Comparison of ENCODE assay signal across 13 cellular contexts in genomic region chr21:45985471-45986315, GRCh38. TPM values are rescaled to one million over a fixed set of nuclear protein-coding genes. Genes with fewer than 3 reads are reported as not detected.
DNase-seq lines count a peak whose midpoint lies in the region; ATAC-seq and TF ChIP-seq lines count a peak whose summit lies in the region.
"Had no signal": no experiment of that assay in that cellular context is flagged by ENCODE, and none has a peak within 500 bp of the region (broad histone marks: within the 10 kb centered on the region; RNA-seq: fewer than 3 reads in every experiment).

No MANE protein-coding gene starts in this region.

- intact Hi-C loops in natural killer cell (cut with micrococcal nuclease) = no loop called here
- intact Hi-C loops in ovary (cut with DNase I) = no loop called here
- intact Hi-C loops in testis (cut with DNase I; ENCODE audit: low total_unique reads) = no loop called here

- no peak for TF ChIP-seq EP300 in ovary (IDR thresholded peaks at IDR 0.05)

- H3K9me3 Mint-ChIP-seq in natural killer cell treated with Interleukin-12 subunit alpha and Interleukin-12 subunit beta and Interleukin-15 and Interleukin-18, amount 100 ng/mL, for 72 hours = peaks cover 6% of the 10 kb centered on the region
- H3K9me3 Mint-ChIP-seq in natural killer cell = peaks cover 5 to 6% of the 10 kb centered on the region in 2 donors

- no peaks in the 10 kb centered on the region for H3K36me3 Mint-ChIP-seq in natural killer cell treated with Interleukin-12 subunit alpha and Interleukin-12 subunit beta and Interleukin-15 and Interleukin-18, amount 100 ng/mL, for 72 hours
- no peaks in the 10 kb centered on the region for H3K36me3 Mint-ChIP-seq in natural killer cell

- H3K27me3 ChIP-seq in ovary = no peaks in the 10 kb centered on the region
- no peaks in the 10 kb centered on the region for H3K27me3 ChIP-seq in testis

- H3K27me3 Mint-ChIP-seq in natural killer cell treated with Interleukin-12 subunit alpha and Interleukin-12 subunit beta and Interleukin-15 and Interleukin-18, amount 100 ng/mL, for 72 hours = peaks cover 8 to 9% of the 10 kb centered on the region in 2 donors
- peaks cover 0 to 9% of the 10 kb centered on the region in 2 donors for H3K27me3 Mint-ChIP-seq in natural killer cell (ENCODE audit: low read depth in 2 of 2)

- no peaks in the 10 kb centered on the region for H3K9me3 ChIP-seq in ovary
- no peaks in the 10 kb centered on the region for H3K9me3 ChIP-seq in testis

- no peak overlapping the region for H3K4me3 Mint-ChIP-seq in natural killer cell treated with Interleukin-12 subunit alpha and Interleukin-12 subunit beta and Interleukin-15 and Interleukin-18, amount 100 ng/mL, for 72 hours
- H3K4me3 Mint-ChIP-seq in natural killer cell = no peak overlapping the region

- no peak for ATAC-seq in natural killer cell treated with Interleukin-12 subunit alpha and Interleukin-12 subunit beta and Interleukin-15 and Interleukin-18, amount 100 ng/mL, for 72 hours
- ATAC-seq in natural killer cell = no peak
- ATAC-seq in GM18873 (IDR thresholded peaks at IDR 0.05; ENCODE audit: low FRiP score, unreplicated experiment) = no peak

- peak overlapping the region; percentile 99 for H3K4me3 ChIP-seq in fibroblast of villous mesenchyme (ENCODE audit: low read depth, low read length)
- H3K4me3 ChIP-seq in ovary = no peak overlapping the region
- H3K4me3 ChIP-seq in testis = no peak overlapping the region

- peak overlapping the region; percentile 14 to 71 for H3K27ac ChIP-seq in ovary
- peak overlapping the region in 1 of 2 donors; percentile 14 for H3K27ac ChIP-seq in testis
- no peak overlapping the region for H3K27ac ChIP-seq in caudate nucleus (ENCODE audit: low read depth, low read length)

- 65 to 81% (median 72%) methylated on average over 31 to 37 of the region's 37 CpGs for WGBS in ovary, 3 donors
- WGBS in testis, 2 donors = 94 to 95% methylated on average over 27 to 37 of the region's 37 CpGs

- peaks cover 3 to 5% of the 10 kb centered on the region in 2 donors for H3K4me1 Mint-ChIP-seq in natural killer cell treated with Interleukin-12 subunit alpha and Interleukin-12 subunit beta and Interleukin-15 and Interleukin-18, amount 100 ng/mL, for 72 hours (ENCODE audit: low read depth in 2 of 2)
- H3K4me1 Mint-ChIP-seq in natural killer cell = peaks cover 0 to 9% of the 10 kb centered on the region in 2 donors

- no peaks in the 10 kb centered on the region for H3K36me3 ChIP-seq in ovary
- H3K36me3 ChIP-seq in testis (ENCODE audit: low read depth, missing control alignments) = no peaks in the 10 kb centered on the region

- no peak overlapping the region for H3K27ac Mint-ChIP-seq in natural killer cell treated with Interleukin-12 subunit alpha and Interleukin-12 subunit beta and Interleukin-15 and Interleukin-18, amount 100 ng/mL, for 72 hours
- no peak overlapping the region for H3K27ac Mint-ChIP-seq in natural killer cell

- DNase-seq in natural killer cell treated with Interleukin-12 subunit alpha and Interleukin-12 subunit beta and Interleukin-15 and Interleukin-18, amount 100 ng/mL, for 72 hours (ENCODE audit: low spot score) = peak; percentile 47
- no peak for DNase-seq in natural killer cell
- no peak for DNase-seq in fibroblast of villous mesenchyme (ENCODE audit: low read depth)
- peak; percentile 13 to 47 (median 38) for DNase-seq in ovary
- DNase-seq in NCI-H2227 (lab: John Stamatoyannopoulos, UW; ENCODE audit: unreplicated experiment) = no peak
- no peak for DNase-seq in testis
- no peak for DNase-seq in caudate nucleus (lab: John Stamatoyannopoulos, UW)
- DNase-seq: activated CD4-positive, alpha-beta T cell treated with anti-CD3 and anti-CD28 coated beads for 1 hour; activated gamma-delta T cell; cortex of kidney; NCI-H2171 treated with DMSO at 0.1 percent for 48 hours; stimulated activated CD4-positive, alpha-beta T cell treated with anti-CD3 and anti-CD28 coated beads, Interleukin-15, amount 100 ng/mL, for 24 hours had no signal

- peaks cover 18% of the 10 kb centered on the region for H3K4me1 ChIP-seq in ovary (ENCODE audit: insufficient read depth)
- peaks cover 7% of the 10 kb centered on the region for H3K4me1 ChIP-seq in testis

- TF ChIP-seq CTCF in natural killer cell (IDR thresholded peaks at IDR 0.05) (no peak), fibroblast of villous mesenchyme (IDR thresholded peaks at IDR 0.05; ENCODE audit: insufficient read depth, low read depth, low read length) (no peak), ovary (IDR thresholded peaks at IDR 0.05) (no peak), testis (IDR thresholded peaks at IDR 0.05) (no peak)

- no peak for TF ChIP-seq POLR2A in ovary (IDR thresholded peaks at IDR 0.05)
- TF ChIP-seq POLR2A in testis (IDR thresholded peaks at IDR 0.05) = no peak

RNA-seq across cellular contexts. Expression of gene COL6A1, which starts 4.1 kb away (rescaled TPM):
- not detected for total RNA-seq in natural killer cell treated with Interleukin-12 subunit alpha and Interleukin-12 subunit beta and Interleukin-15 and Interleukin-18, amount 100 ng/mL, for 72 hours
- total RNA-seq in natural killer cell = 1 to 10 TPM; 1.0 to 5.2 (median 2.5) TPM
- total RNA-seq in fibroblast of villous mesenchyme = 538 and 819 TPM in 2 replicates
- 100 to 1,000 TPM; 389 to 779 (median 731) TPM for total RNA-seq in ovary
- 100 to 1,000 TPM; 112 to 905 TPM for polyA plus RNA-seq in ovary
- total RNA-seq in testis = 100 to 1,000 TPM; 166 to 178 TPM
- polyA plus RNA-seq in testis (ENCODE audit: insufficient read depth, low read depth, low replicate concordance) = 197 TPM

Comparison
In these comparisons a context has a peak if more than half of its experiments do, and no peak if none do; other contexts are left out.
1. DNase-seq: peak in natural killer cell treated with Interleukin-12 subunit alpha and Interleukin-12 subunit beta and Interleukin-15 and Interleukin-18, amount 100 ng/mL, for 72 hours (single experiment) and ovary (5 of 5); none in natural killer cell (single experiment), fibroblast of villous mesenchyme (single experiment), NCI-H2227 (single experiment), testis (single experiment) and caudate nucleus (0 of 61).
2. RNA of gene COL6A1, which starts 4.1 kb away (total RNA-seq): 389 to 779 TPM in ovary, 538 to 819 TPM in fibroblast of villous mesenchyme and 166 to 178 TPM in testis; 1.0 to 5.2 TPM in natural killer cell and not detected in natural killer cell treated with Interleukin-12 subunit alpha and Interleukin-12 subunit beta and Interleukin-15 and Interleukin-18, amount 100 ng/mL, for 72 hours; every median in the first group is over 10 times any median in the second.